ENCODE assay signal across 16 cellular contexts in the genomic region with DNA sequence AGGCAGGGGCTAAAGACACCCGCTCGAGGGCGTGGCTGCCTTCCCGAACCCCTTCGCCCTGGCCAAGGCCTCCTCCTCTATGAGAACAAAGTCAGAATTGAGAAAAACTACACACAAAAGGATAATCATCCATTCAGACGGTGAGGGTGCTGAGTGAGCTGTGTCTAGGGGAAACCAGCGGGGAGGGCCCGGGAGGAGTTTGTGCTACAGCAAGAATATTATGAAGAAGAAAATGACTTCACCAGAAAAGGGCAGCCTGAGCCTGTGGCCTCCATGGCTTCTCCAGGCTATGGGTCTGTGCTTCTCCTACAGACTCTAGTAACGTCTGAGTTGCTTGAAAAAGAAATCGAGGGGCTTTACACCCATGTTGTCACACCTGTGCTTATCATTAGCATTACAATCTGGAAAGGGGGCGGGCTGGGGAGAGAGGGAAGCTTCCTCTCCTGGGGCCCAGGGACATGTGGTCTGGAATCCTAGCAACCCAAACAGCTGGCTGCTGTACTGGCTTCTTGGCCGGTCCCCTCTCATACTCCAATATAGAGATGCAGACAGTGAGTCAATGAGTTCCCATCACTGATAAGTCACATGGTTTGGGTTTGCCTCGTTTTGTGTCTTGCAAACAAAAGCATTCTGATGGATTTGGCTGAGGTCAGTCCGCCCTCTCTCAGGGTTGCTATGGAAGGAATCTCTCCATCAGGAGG. TPM values are rescaled to one million over a fixed set of nuclear protein-coding genes. Genes with fewer than 3 reads are reported as not detected.
DNase-seq lines count a peak whose midpoint lies in the region; ATAC-seq, FAIRE-seq and TF ChIP-seq lines count a peak whose summit lies in the region.
"Had no signal": no experiment of that assay in that cellular context is flagged by ENCODE, and none has a peak within 500 bp of the region (broad histone marks: within the 10 kb centered on the region; RNA-seq: fewer than 3 reads in every experiment).

No MANE protein-coding gene starts in this region.

- H2AK5ac ChIP-seq in mesendoderm (ENCODE audit: low read length) = no peak overlapping the region

- H3K4ac ChIP-seq in mesendoderm (ENCODE audit: low read depth, low read length) = no peak overlapping the region

- peak in 1 of 2 experiments; percentile 7 for TF ChIP-seq CTCF in brain (conservative IDR thresholded peaks at IDR 0.05)

- no peak overlapping the region for H3K23ac ChIP-seq in mesendoderm (ENCODE audit: low read length)

- no peak for TF ChIP-seq POLR2A in GM12892 (IDR thresholded peaks at IDR 0.05; ENCODE audit: low read depth, low read length)

- H3K4me2 ChIP-seq in GM23248 (ENCODE audit: unreplicated experiment) (no peak overlapping the region), mesendoderm (ENCODE audit: low read length) (no peak overlapping the region)

- H3K27me3 Mint-ChIP-seq in brain = peaks cover 7% of the 10 kb centered on the region

- 44 to 46% methylated on average over 14 of the region's 14 CpGs for WGBS in GM23248 (ENCODE audit: low coverage in 1 of 2, low lambda C conversion rate in 2 of 2, missing lambda C conversion rate in 2 of 2), 2 experiments
- no CpG with 5 or more reads among the region's 14 CpGs for WGBS in mesendoderm (ENCODE audit: extremely low coverage, insufficient coverage, low lambda C conversion rate)

- H3K36me3 Mint-ChIP-seq in brain = no peaks in the 10 kb centered on the region
- H3K36me3 Mint-ChIP-seq: CD8-positive, alpha-beta memory T cell had no signal

- H3K4me1 Mint-ChIP-seq in brain = peaks cover 45% of the 10 kb centered on the region

- peak overlapping the region; percentile 13 for H3K18ac ChIP-seq in mesendoderm (ENCODE audit: low read length)

- no peak overlapping the region for H2BK15ac ChIP-seq in mesendoderm (replicated peaks; ENCODE audit: low read depth)

- H3K36me3 ChIP-seq in GM23248 (ENCODE audit: low read depth) = no peaks in the 10 kb centered on the region
- no peaks in the 10 kb centered on the region for H3K36me3 ChIP-seq in mesendoderm (ENCODE audit: control insufficient read depth, insufficient read depth, low read length)
- H3K36me3 ChIP-seq: Peyer's patch had no signal

- no peak for ATAC-seq in HG03565 (IDR thresholded peaks at IDR 0.05; ENCODE audit: unreplicated experiment)
- ATAC-seq: activated CD8-positive, alpha-beta T cell treated with anti-CD3 and anti-CD28 coated beads for 36 hours had no signal

- H3K9me2 ChIP-seq in GM23248 (ENCODE audit: insufficient read depth) = no peaks in the 10 kb centered on the region

- in situ Hi-C loops in GM23248 (cut with MboI) = loop anchor here (10.0 kb wide), 1 partner anchor 414 kb away; no protein-coding TSS in a partner anchor

- H3K9ac ChIP-seq in GM23248 = no peak overlapping the region
- no peak overlapping the region for H3K9ac ChIP-seq in mesendoderm (ENCODE audit: low read length)

- H3F3A ChIP-seq in GM23248 (ENCODE audit: insufficient read depth) = peaks cover 6% of the 10 kb centered on the region; the same call in 1 of the 2 replicates

- no peaks in the 10 kb centered on the region for H3K79me1 ChIP-seq in mesendoderm (ENCODE audit: low read length)

- H3K4me3 ChIP-seq in GM23248 (no peak overlapping the region), mesendoderm (ENCODE audit: low read length) (no peak overlapping the region)
- H3K4me3 ChIP-seq: Peyer's patch, skin epidermis had no signal

- peak; percentile 84 for DNase-seq in AG20443 (ENCODE audit: low spot score)
- DNase-seq in GM23248 = peak; percentile 76
- DNase-seq in mesendoderm = peak; percentile 71
- no peak for DNase-seq in GM12892 (ENCODE audit: insufficient read length)
- DNase-seq in activated naive CD4-positive, alpha-beta T cell treated with anti-CD3 and anti-CD28 coated beads, Interleukin-2, amount 50 U/mL, for 16 hours = no peak
- DNase-seq in NCI-H2107 treated with DMSO at 0.1 percent for 48 hours (lab: John Stamatoyannopoulos, UW; ENCODE audit: unreplicated experiment) = no peak
- DNase-seq: activated CD8-positive, alpha-beta T cell treated with anti-CD3 and anti-CD28 coated beads for 36 hours; activated gamma-delta T cell; CD8-positive, alpha-beta memory T cell; cerebellar nuclear complex; NCI-H446; Peyer's patch had no signal

- no peak overlapping the region for H4K5ac ChIP-seq in mesendoderm (ENCODE audit: low read length)

- H3K9me3 Mint-ChIP-seq in brain = peaks cover 0 to 2% (median 0%) of the 10 kb centered on the region in 5 experiments
- H3K9me3 Mint-ChIP-seq: activated CD8-positive, alpha-beta T cell treated with anti-CD3 and anti-CD28 coated beads for 36 hours; CD8-positive, alpha-beta memory T cell had no signal

- H3K27ac ChIP-seq in GM23248 = no peak overlapping the region
- no peak overlapping the region for H3K27ac ChIP-seq in mesendoderm (ENCODE audit: low read depth, low read length)
- H3K27ac ChIP-seq: epithelial cell of prostate, Peyer's patch had no signal

- no peaks in the 10 kb centered on the region for H4K20me1 ChIP-seq in GM23248 (ENCODE audit: insufficient read depth)

- no peak overlapping the region for H4K8ac ChIP-seq in mesendoderm (ENCODE audit: low read depth, low read length)

- H3K4me1 ChIP-seq in GM23248 (ENCODE audit: insufficient read depth) (peaks cover 8% of the 10 kb centered on the region), mesendoderm (ENCODE audit: control insufficient read depth, low read depth, low read length) (peaks cover 9% of the 10 kb centered on the region)
- H3K4me1 ChIP-seq: Peyer's patch had no signal

- H3K79me2 ChIP-seq in GM23248 (ENCODE audit: insufficient read depth) (no peaks in the 10 kb centered on the region), mesendoderm (ENCODE audit: control insufficient read depth, insufficient read depth, low read length) (no peaks in the 10 kb centered on the region)

- H3K27ac Mint-ChIP-seq in brain = peak overlapping the region in 4 of 5 experiments; percentile 23 to 78 (median 55)
- H3K27ac Mint-ChIP-seq: activated CD8-positive, alpha-beta T cell treated with anti-CD3 and anti-CD28 coated beads for 36 hours; CD8-positive, alpha-beta memory T cell had no signal

- H3K27me3 ChIP-seq in GM23248 (replicated peaks; ENCODE audit: insufficient read depth) = no peaks in the 10 kb centered on the region
- no peaks in the 10 kb centered on the region for H3K27me3 ChIP-seq in mesendoderm (ENCODE audit: insufficient read depth, low read length, poor library complexity)
- H3K27me3 ChIP-seq: Peyer's patch had no signal

- H3K56ac ChIP-seq in mesendoderm (ENCODE audit: low read length) = peak overlapping the region; percentile 17

- H3K9me3 ChIP-seq in GM23248 (ENCODE audit: low read depth) = no peaks in the 10 kb centered on the region
- H3K9me3 ChIP-seq: Peyer's patch had no signal

- H3K4me3 Mint-ChIP-seq in brain = peak overlapping the region in 1 of 5 experiments; percentile 15
- H3K4me3 Mint-ChIP-seq: activated CD8-positive, alpha-beta T cell treated with anti-CD3 and anti-CD28 coated beads for 36 hours; CD8-positive, alpha-beta memory T cell had no signal

- no peak for FAIRE-seq in GM12892 (lab: Jason Lieb, UNC)

- H2BK5ac ChIP-seq in mesendoderm (ENCODE audit: low read length) = no peak overlapping the region

- H2AFZ ChIP-seq in GM23248 = no peak overlapping the region

- H2BK120ac ChIP-seq in mesendoderm (ENCODE audit: low read depth, low read length) = peak overlapping the region; percentile 31

RNA-seq across cellular contexts. Expression of a gene that starts 52.0 kb away (rescaled TPM):
- total RNA-seq in GM23248 (2014; rRNA removed; shearing (Covaris generic)) = 2.4 and 4.8 TPM in 2 replicates
- polyA plus RNA-seq in GM23248 (2016; fragmentation: Nextera tagmentation; extraction: Ambion mirVana) (1.3 and 1.4 TPM in 2 replicates), brain (ENCODE audit: insufficient read depth, low read depth, low replicate concordance) (72.1 TPM)
- 23.7 TPM for polyA plus RNA-seq in mesendoderm (2013, experiment 1 of 2)
- polyA plus RNA-seq in mesendoderm (2013, experiment 2 of 2) = 23.8 TPM
- 1.4 TPM for polyA plus RNA-seq in GM12892 (2012; ENCODE audit: missing spikeins)

Comparison
In these comparisons a context has a peak if more than half of its experiments do, and no peak if none do; other contexts are left out.
1. DNase-seq: peak in AG20443 (single experiment), GM23248 (single experiment) and mesendoderm (single experiment); none in GM12892 (single experiment), activated naive CD4-positive, alpha-beta T cell treated with anti-CD3 and anti-CD28 coated beads, Interleukin-2, amount 50 U/mL, for 16 hours (single experiment) and NCI-H2107 treated with DMSO at 0.1 percent for 48 hours (single experiment).
2. RNA of a gene that starts 52.0 kb away (polyA plus RNA-seq): 72.1 TPM in brain (single experiment); 1.3 to 1.4 TPM in GM23248; every median in the first group is over 10 times any median in the second.